1 cellular context compared by ENCODE assay signal in genomic region chr1:231159963-231160761, GRCh38.
TF ChIP-seq lines count a peak whose summit lies in the region.

No MANE protein-coding gene starts in this region.

TF ChIP-seq in K562, 482 proteins besides CTCF, POLR2A, EP300 and RAD21 (continued from another document and continues in another):
- TF ChIP-seq ZNF655 (CRISPR knock-in tag; IDR thresholded peaks at IDR 0.05) (no peak), ZNF717 (CRISPR knock-in tag; IDR thresholded peaks at IDR 0.05) (no peak), MECOM (CRISPR knock-in tag; IDR thresholded peaks at IDR 0.05) (peak; percentile 90), KHSRP (IDR thresholded peaks at IDR 0.05) (peak; percentile 95), ZNF23 (CRISPR knock-in tag; IDR thresholded peaks at IDR 0.05) (no peak), ZBTB8A (IDR thresholded peaks at IDR 0.05; ENCODE audit: partially characterized antibody) (no peak), PKNOX1 (IDR thresholded peaks at IDR 0.05) (peak; percentile 63), ZNF280B (CRISPR knock-in tag; IDR thresholded peaks at IDR 0.05) (no peak), TAL1 (IDR thresholded peaks at IDR 0.05) (peak; percentile 100), SNAPC5 (CRISPR knock-in tag; IDR thresholded peaks at IDR 0.05) (no peak), ZNF354B (CRISPR knock-in tag; IDR thresholded peaks at IDR 0.05) (no peak), ZNF449 (CRISPR knock-in tag; IDR thresholded peaks at IDR 0.05) (peak; percentile 67; the same call in 1 of the 2 replicates), ZBTB34 (CRISPR knock-in tag; IDR thresholded peaks at IDR 0.05) (no peak), XRCC4 (IDR thresholded peaks at IDR 0.05; ENCODE audit: extremely low read depth, insufficient read depth, insufficient read length) (no peak), PHF8 (IDR thresholded peaks at IDR 0.05; ENCODE audit: borderline replicate concordance, low read length) (no peak), ZKSCAN1 (IDR thresholded peaks at IDR 0.05; ENCODE audit: low read depth, low read length) (peak; percentile 93), ARID3A (IDR thresholded peaks at IDR 0.05; ENCODE audit: borderline replicate concordance, low read depth, low read length) (peak; percentile 85), IRF9 (tag; IDR thresholded peaks at IDR 0.05) (no peak), RBM39 (optimal IDR thresholded peaks at IDR 0.05; ENCODE audit: low read depth, low read length) (no peak), MCM7 (IDR thresholded peaks at IDR 0.05) (no peak), MTA3 (IDR thresholded peaks at IDR 0.05; ENCODE audit: borderline replicate concordance) (peak; percentile 94), CAMTA2 (CRISPR knock-in tag; conservative IDR thresholded peaks at IDR 0.05) (no peak), THAP7 (CRISPR knock-in tag; IDR thresholded peaks at IDR 0.05) (no peak), ELK1 (CRISPR knock-in tag; IDR thresholded peaks at IDR 0.05) (no peak), CBX5 (IDR thresholded peaks at IDR 0.05; ENCODE audit: borderline replicate concordance, low read depth) (no peak), ZFP1 (CRISPR knock-in tag; IDR thresholded peaks at IDR 0.05) (no peak), BACH1 (tag; IDR thresholded peaks at IDR 0.05) (peak; percentile 83), HNRNPUL1 (IDR thresholded peaks at IDR 0.05; ENCODE audit: low read length) (0 out of 2 replicates have a peak, but pooled peaks have one; percentile 57), NCOA1 (IDR thresholded peaks at IDR 0.05; ENCODE audit: low read depth) (peak; percentile 95), TAF15 (IDR thresholded peaks at IDR 0.05; ENCODE audit: low read depth, low read length) (no peak), SPI1 (IDR thresholded peaks at IDR 0.05; ENCODE audit: borderline replicate concordance, low read depth, low read length) (peak; percentile 55; the same call in 1 of the 2 replicates), BMI1 (IDR thresholded peaks at IDR 0.05; ENCODE audit: low read length) (no peak), THRB (CRISPR knock-in tag; conservative IDR thresholded peaks at IDR 0.05) (peak; percentile 93; the same call in 1 of the 2 replicates), ZKSCAN8 (CRISPR knock-in tag; IDR thresholded peaks at IDR 0.05) (peak; percentile 91), NCOA2 (IDR thresholded peaks at IDR 0.05; ENCODE audit: partially characterized antibody in 2 of 2) (no peak), IRF2 (CRISPR knock-in tag; IDR thresholded peaks at IDR 0.05) (no peak), WHSC1 (IDR thresholded peaks at IDR 0.05; ENCODE audit: low read length) (no peak), FOXO4 (CRISPR knock-in tag; IDR thresholded peaks at IDR 0.05) (no peak), MLLT1 (IDR thresholded peaks at IDR 0.05) (peak in 1 of 2 experiments; percentile 93; a peak in 3 of 4 replicates), TAF9B (IDR thresholded peaks at IDR 0.05; ENCODE audit: partially characterized antibody) (no peak), SMAD1 (IDR thresholded peaks at IDR 0.05; ENCODE audit: low read depth, low read length, partially characterized antibody) (peak; percentile 91), ZNF695 (CRISPR knock-in tag; IDR thresholded peaks at IDR 0.05) (no peak), ETV6 (IDR thresholded peaks at IDR 0.05; ENCODE audit: borderline replicate concordance in 1 of 2, low read depth in 2 of 2, low read length in 1 of 2) (peak in 1 of 2 experiments; percentile 88; a peak in 3 of 4 replicates), ETV6 (CRISPR knock-in tag; IDR thresholded peaks at IDR 0.05; ENCODE audit: borderline replicate concordance) (no peak), TCFL5 (CRISPR knock-in tag; conservative IDR thresholded peaks at IDR 0.05) (no peak), ZNF274 (IDR thresholded peaks at IDR 0.05; ENCODE audit: borderline replicate concordance, low read depth, low read length) (peak; percentile 64; the same call in 1 of the 2 replicates), FOXP4 (CRISPR knock-in tag; IDR thresholded peaks at IDR 0.05; ENCODE audit: borderline replicate concordance) (no peak)
